Comparison of ENCODE assay signal across 8 cellular contexts in genomic region chr11:96393753-96394348, GRCh38. TPM values are rescaled to one million over a fixed set of nuclear protein-coding genes. Genes with fewer than 3 reads are reported as not detected.
DNase-seq lines count a peak whose midpoint lies in the region; ATAC-seq and TF ChIP-seq lines count a peak whose summit lies in the region.

No MANE protein-coding gene starts in this region.

- no peak overlapping the region for H4K91ac ChIP-seq in neuronal stem cell (ENCODE audit: low read depth, low read length, poor library complexity)

- peaks cover 13% of the 10 kb centered on the region for H3K4me1 Mint-ChIP-seq in Caco-2 (ENCODE audit: low read depth, unreplicated experiment)

- H3K36me3 ChIP-seq in Caco-2 (ENCODE audit: control insufficient read depth, insufficient read depth, low read length) (no peaks in the 10 kb centered on the region), H7 (replicated peaks; ENCODE audit: control insufficient read depth, insufficient read depth, low read length) (no peaks in the 10 kb centered on the region), PC-3 (ENCODE audit: low read depth, low read length) (no peaks in the 10 kb centered on the region), parathyroid adenoma (ENCODE audit: control insufficient read depth, insufficient read depth, low read length) (no peaks in the 10 kb centered on the region), neuronal stem cell (replicated peaks in 1 of 2; ENCODE audit: control insufficient read depth in 2 of 2, insufficient read depth in 2 of 2, low read length in 2 of 2) (peaks cover 0 to 15% of the 10 kb centered on the region in 2 donors)

- BruUV-seq in Caco-2 (replicated peaks; lab: Mats Ljungman, UMichigan) (no TSS peak), PC-3 (replicated peaks; lab: Mats Ljungman, UMichigan) (no TSS peak)

- H3K79me1 ChIP-seq in neuronal stem cell (ENCODE audit: low read depth, low read length): no peaks in the 10 kb centered on the region

- no peak overlapping the region for H3K14ac ChIP-seq in neuronal stem cell (ENCODE audit: low read length)

- H3K27ac ChIP-seq in PC-3 (ENCODE audit: low read length) (no peak overlapping the region), parathyroid adenoma (no peak overlapping the region), neuronal stem cell (replicated peaks; ENCODE audit: low read length) (no peak overlapping the region)

- no peak overlapping the region for H3K18ac ChIP-seq in neuronal stem cell (ENCODE audit: low read length)

- H3K4me3 ChIP-seq in Caco-2 (ENCODE audit: low read depth, low read length) (no peak overlapping the region), H7 (ENCODE audit: insufficient read depth, low read depth, low read length) (no peak overlapping the region), PC-3 (ENCODE audit: low read length) (no peak overlapping the region), epithelial cell of esophagus (ENCODE audit: low read length) (no peak overlapping the region), parathyroid adenoma (ENCODE audit: low read depth, low read length) (no peak overlapping the region), neuronal stem cell (ENCODE audit: low read length in 2 of 2) (no peak overlapping the region)

- DNase-seq in Caco-2 (peak in 1 of 2 experiments; percentile 45), H7 (peak; percentile 30), PC-3 (peak; percentile 78), epithelial cell of esophagus (ENCODE audit: low read depth) (peak; percentile 52), neuronal stem cell (ENCODE audit: low spot score) (no peak)
- no peak for DNase-seq in activated CD4-positive, alpha-beta T cell treated with anti-CD3 and anti-CD28 coated beads for 1 hour

- no peaks in the 10 kb centered on the region for H3K9me3 ChIP-seq in Caco-2
- no peaks in the 10 kb centered on the region for H3K9me3 ChIP-seq in PC-3 (ENCODE audit: low read length)
- no peaks in the 10 kb centered on the region for H3K9me3 ChIP-seq in parathyroid adenoma (ENCODE audit: control insufficient read depth, low read length)
- peaks cover 6 to 31% of the 10 kb centered on the region in 2 donors for H3K9me3 ChIP-seq in neuronal stem cell (replicated peaks in 1 of 2; ENCODE audit: control insufficient read depth in 2 of 2, insufficient read depth in 1 of 2, low read depth in 1 of 2, low read length in 2 of 2)

- no peaks in the 10 kb centered on the region for H3K9me3 Mint-ChIP-seq in Caco-2 (ENCODE audit: unreplicated experiment)

- no peak overlapping the region for H2BK5ac ChIP-seq in neuronal stem cell (ENCODE audit: low read length)

- CTCF ChIA-PET in Caco-2 (lab: Charles Lee) (interaction anchor here (0.6 to 3.7 kb wide), 21 partner anchors 23 to 604 kb away, joined by 3 to 44 read pairs (median 4); partner anchors contain the start of genes FAM76B and MAML2), PC-3 (lab: Charles Lee) (interaction anchor here (0.6 to 1.9 kb wide), 9 partner anchors 51 to 1239 kb away, joined by 3 to 13 read pairs (median 4); partner anchors contain the start of gene MAML2)

- H3K23ac ChIP-seq in neuronal stem cell (ENCODE audit: low read depth, low read length, poor library complexity): no peak overlapping the region

- peaks cover 7% of the 10 kb centered on the region for H3K36me3 Mint-ChIP-seq in Caco-2 (ENCODE audit: insufficient read depth, unreplicated experiment)

- ATAC-seq in PC-3 (no peak), GM19397 (IDR thresholded peaks at IDR 0.05; ENCODE audit: unreplicated experiment) (no peak)

- H2AK5ac ChIP-seq in neuronal stem cell (ENCODE audit: low read depth, low read length): no peak overlapping the region

- H3K27ac Mint-ChIP-seq in Caco-2 (ENCODE audit: unreplicated experiment): no peak overlapping the region

- H3K79me2 ChIP-seq in PC-3 (ENCODE audit: low read length) (peaks cover 35% of the 10 kb centered on the region), parathyroid adenoma (no peaks in the 10 kb centered on the region)

- WGBS in neuronal stem cell (ENCODE audit: extremely low coverage in 2 of 2, insufficient read length in 2 of 2, insufficient replicate concordance in 1 of 2), 2 donors: no CpG with 5 or more reads among the region's 1 CpG

- POLR2A ChIA-PET in Caco-2 (lab: Charles Lee) (no interaction called here), PC-3 (lab: Charles Lee; ENCODE audit: unreplicated experiment) (interaction anchor here (0.5 kb wide), 1 partner anchor 615 kb away, joined by 4 read pairs; no protein-coding TSS in a partner anchor)

- intact Hi-C loops in Caco-2 (cut with micrococcal nuclease; ENCODE audit: unreplicated experiment): loop anchor here (1.0 kb wide), 4 partner anchors 303 to 558 kb away; no protein-coding TSS in a partner anchor
- intact Hi-C loops in PC-3 (cut with micrococcal nuclease): loop anchor here (1.0 to 5.0 kb wide), 4 partner anchors 339 to 558 kb away; partner anchors contain the start of gene MTMR2

- H3K9ac ChIP-seq in PC-3 (ENCODE audit: low read length) (no peak overlapping the region), parathyroid adenoma (no peak overlapping the region), neuronal stem cell (ENCODE audit: low read depth, low read length, poor library complexity) (no peak overlapping the region)

- TF ChIP-seq CTCF in Caco-2 (IDR thresholded peaks at IDR 0.05; ENCODE audit: insufficient read depth in 1 of 2, low read depth in 1 of 2, low read length in 1 of 2, severe bottlenecking in 1 of 2, unreplicated experiment in 1 of 2): peak; percentile 81 to 87
- TF ChIP-seq CTCF in PC-3 (conservative IDR thresholded peaks at IDR 0.05; ENCODE audit: low read depth, low read length): peak; percentile 94
- TF ChIP-seq CTCF in epithelial cell of esophagus (IDR thresholded peaks at IDR 0.05; ENCODE audit: insufficient read depth, low read depth, low read length, missing control alignments): peak; percentile 71
- TF ChIP-seq CTCF in parathyroid adenoma (IDR thresholded peaks at IDR 0.05): peak; percentile 36

- H4K8ac ChIP-seq in neuronal stem cell (ENCODE audit: low read depth, low read length): no peak overlapping the region

- no peaks in the 10 kb centered on the region for H3K27me3 Mint-ChIP-seq in Caco-2 (ENCODE audit: insufficient read depth, unreplicated experiment)

- H3K4me1 ChIP-seq in Caco-2 (peaks cover 21% of the 10 kb centered on the region), PC-3 (ENCODE audit: insufficient read depth, low read length) (peaks cover 25% of the 10 kb centered on the region), parathyroid adenoma (no peaks in the 10 kb centered on the region), neuronal stem cell (ENCODE audit: control insufficient read depth in 2 of 2, insufficient read depth in 1 of 2, low read depth in 1 of 2, low read length in 2 of 2) (no peaks in the 10 kb centered on the region)

- H3K9me2 ChIP-seq in PC-3 (replicated peaks; ENCODE audit: low read length): no peaks in the 10 kb centered on the region

- H3K4ac ChIP-seq in neuronal stem cell (ENCODE audit: low read length): no peak overlapping the region

- peaks cover 3% of the 10 kb centered on the region for H3F3A ChIP-seq in PC-3 (ENCODE audit: low read length, unreplicated experiment)

- no peak overlapping the region for H2BK12ac ChIP-seq in neuronal stem cell (ENCODE audit: low read length)

- no peak overlapping the region for H2BK120ac ChIP-seq in neuronal stem cell (ENCODE audit: low read depth, low read length)

- H2AFZ ChIP-seq in PC-3 (ENCODE audit: low read length): no peak overlapping the region
- no peak overlapping the region for H2AFZ ChIP-seq in parathyroid adenoma
- H2AFZ ChIP-seq in neuronal stem cell (ENCODE audit: low read length): no peak overlapping the region

- H3K4me2 ChIP-seq in PC-3 (ENCODE audit: low read length): peak overlapping the region; percentile 35; the same call in 1 of the 2 replicates
- H3K4me2 ChIP-seq in parathyroid adenoma (ENCODE audit: low read length): no peak overlapping the region
- no peak overlapping the region for H3K4me2 ChIP-seq in neuronal stem cell (ENCODE audit: insufficient read depth, low read length, poor library complexity, severe bottlenecking)

- no peaks in the 10 kb centered on the region for H4K20me1 ChIP-seq in PC-3 (ENCODE audit: low read length)

- H2BK15ac ChIP-seq in neuronal stem cell (ENCODE audit: low read length): no peak overlapping the region

- H3K27me3 ChIP-seq in Caco-2 (replicated peaks; ENCODE audit: control insufficient read depth, insufficient read depth, low read length) (no peaks in the 10 kb centered on the region), H7 (ENCODE audit: control insufficient read depth, insufficient read depth, low read length) (no peaks in the 10 kb centered on the region), PC-3 (ENCODE audit: low read length) (no peaks in the 10 kb centered on the region), parathyroid adenoma (ENCODE audit: control insufficient read depth, insufficient read depth, low read length) (no peaks in the 10 kb centered on the region), neuronal stem cell (ENCODE audit: control insufficient read depth in 3 of 3, insufficient read depth in 3 of 3, low read depth in 1 of 3, low read length in 3 of 3) (no peaks in the 10 kb centered on the region)

- H3K4me3 Mint-ChIP-seq in Caco-2 (ENCODE audit: unreplicated experiment): no peak overlapping the region

RNA-seq across cellular contexts. Expression of gene JRKL, which starts 4.0 kb away (rescaled TPM):
- total RNA-seq in Caco-2 (2022) (16.6 and 17.4 TPM in 2 replicates), PC-3 (2014; rRNA removed) (4.7 and 5.1 TPM in 2 replicates)
- total RNA-seq in H7 (2014; rRNA removed; shearing (Covaris generic)): 3.8 TPM in 2 replicates
- polyA plus RNA-seq in neuronal stem cell (2013, experiment 1 of 2): 6.4 TPM
- 6.1 TPM for polyA plus RNA-seq in neuronal stem cell (2013, experiment 2 of 2)

RNA-seq across cellular contexts. Expression of gene CCDC82, which starts 4.1 kb away (rescaled TPM):
- total RNA-seq in Caco-2 (2022) (38.2 TPM in 2 replicates), PC-3 (2014; rRNA removed) (13.5 and 14.5 TPM in 2 replicates)
- 7.4 and 10.0 TPM in 2 replicates for total RNA-seq in H7 (2014; rRNA removed; shearing (Covaris generic))
- polyA plus RNA-seq in neuronal stem cell (2013, experiment 1 of 2): 30.6 TPM
- polyA plus RNA-seq in neuronal stem cell (2013, experiment 2 of 2): 33.0 TPM

RNA-seq across cellular contexts. Expression of gene MAML2, which starts 50.9 kb away (rescaled TPM):
- total RNA-seq in Caco-2 (2022) (11.5 and 12.2 TPM in 2 replicates), PC-3 (2014; rRNA removed) (10.3 and 10.9 TPM in 2 replicates)
- total RNA-seq in H7 (2014; rRNA removed; shearing (Covaris generic)): 3.6 and 5.8 TPM in 2 replicates
- 2.0 TPM for polyA plus RNA-seq in neuronal stem cell (2013, experiment 1 of 2)
- polyA plus RNA-seq in neuronal stem cell (2013, experiment 2 of 2): 2.2 TPM

Comparison
In these comparisons a context has a peak if more than half of its experiments do, and no peak if none do; other contexts are left out.
1. DNase-seq: peak in H7 (single experiment), PC-3 (single experiment) and epithelial cell of esophagus (single experiment); none in neuronal stem cell (single experiment) and activated CD4-positive, alpha-beta T cell treated with anti-CD3 and anti-CD28 coated beads for 1 hour (single experiment).
2. CTCF ChIP-seq: peak in every context shown above with its lines; median percentile 94 in PC-3; 84 in Caco-2; 71 in epithelial cell of esophagus; 36 in parathyroid adenoma.